In genomic region chr20:17613328-17614175, GRCh38 we compare ENCODE assay signal across 9 cellular contexts. TPM values are rescaled to one million over a fixed set of nuclear protein-coding genes. Genes with fewer than 3 reads are reported as not detected.
DNase-seq lines count a peak whose midpoint lies in the region; ATAC-seq and TF ChIP-seq lines count a peak whose summit lies in the region.
"Had no signal": no experiment of that assay in that cellular context is flagged by ENCODE, and none has a peak within 500 bp of the region (broad histone marks: within the 10 kb centered on the region; RNA-seq: fewer than 3 reads in every experiment).

No MANE protein-coding gene starts in this region.

- H3K36me3 ChIP-seq in PC-3 (ENCODE audit: low read depth, low read length) (peaks cover 36% of the 10 kb centered on the region), esophagus (ENCODE audit: control insufficient read depth in 2 of 2, insufficient read depth in 2 of 2, low read length in 1 of 2) (peaks cover 7 to 42% of the 10 kb centered on the region in 2 donors)

- peak overlapping the region in 2 of 3 experiments; percentile 5 for H3K4me3 Mint-ChIP-seq in nephron

- ATAC-seq in PC-3 = no peak

- DNase-seq in AG04450 (ENCODE audit: low read depth, low spot score) (no peak), PC-3 (no peak), NCI-H2081 treated with DMSO at 0.1 percent for 48 hours (lab: John Stamatoyannopoulos, UW) (no peak), DMS53 (lab: John Stamatoyannopoulos, UW) (no peak), germinal center (ENCODE audit: low spot score) (no peak), DMS79 treated with DMSO at 0.1 percent for 48 hours (lab: John Stamatoyannopoulos, UW) (no peak)
- DNase-seq: amygdala had no signal

- peak overlapping the region; percentile 47 for H3K27ac ChIP-seq in AG04450 (ENCODE audit: low read depth, low read length)
- no peak overlapping the region for H3K27ac ChIP-seq in PC-3 (ENCODE audit: low read length)
- H3K27ac ChIP-seq in esophagus (ENCODE audit: low read depth in 2 of 2, low read length in 1 of 2) = peak overlapping the region; percentile 31 to 38

- H2AFZ ChIP-seq in PC-3 (ENCODE audit: low read length) = no peak overlapping the region

- no peaks in the 10 kb centered on the region for H3K27me3 ChIP-seq in AG04450 (ENCODE audit: control insufficient read depth, insufficient read depth, low read length)
- no peaks in the 10 kb centered on the region for H3K27me3 ChIP-seq in PC-3 (ENCODE audit: low read length)
- H3K27me3 ChIP-seq in esophagus (ENCODE audit: control insufficient read depth in 1 of 2, insufficient read depth in 2 of 2, low read length in 2 of 2) = no peaks in the 10 kb centered on the region

- peak overlapping the region; percentile 79 to 94 (median 88) for H3K27ac Mint-ChIP-seq in nephron

- no peaks in the 10 kb centered on the region for H3K27me3 Mint-ChIP-seq in nephron (ENCODE audit: low read depth)

- WGBS in esophagus, 2 donors = 71 to 79% methylated on average over 40 of the region's 40 CpGs

- CTCF ChIA-PET in AG04450 (lab: Charles Lee) (interaction anchor here (0.6 kb wide), 1 partner anchor 109 kb away, joined by 5 read pairs; no protein-coding TSS in a partner anchor), PC-3 (lab: Charles Lee) (no interaction called here)

- H3K9me2 ChIP-seq in PC-3 (replicated peaks; ENCODE audit: low read length) = no peaks in the 10 kb centered on the region

- H3K36me3 Mint-ChIP-seq in nephron (ENCODE audit: low read depth) = peaks cover 13% of the 10 kb centered on the region

- no peaks in the 10 kb centered on the region for H3K79me2 ChIP-seq in PC-3 (ENCODE audit: low read length)

- H3K4me1 ChIP-seq in PC-3 (ENCODE audit: insufficient read depth, low read length) (no peaks in the 10 kb centered on the region), esophagus (ENCODE audit: control insufficient read depth in 2 of 2, insufficient read depth in 2 of 2, low read length in 1 of 2) (peaks cover 20 to 34% of the 10 kb centered on the region in 2 donors)

- TF ChIP-seq CTCF in AG04450 (IDR thresholded peaks at IDR 0.05; ENCODE audit: low read depth, low read length) = no peak
- TF ChIP-seq CTCF in PC-3 (conservative IDR thresholded peaks at IDR 0.05; ENCODE audit: low read depth, low read length) = no peak
- no peak for TF ChIP-seq CTCF in nephron (IDR thresholded peaks at IDR 0.05; ENCODE audit: unreplicated experiment in 3 of 3)

- no peaks in the 10 kb centered on the region for H4K20me1 ChIP-seq in PC-3 (ENCODE audit: low read length)

- peaks cover 14% of the 10 kb centered on the region for H3K4me1 Mint-ChIP-seq in nephron

- intact Hi-C loops in PC-3 (cut with micrococcal nuclease) = no loop called here

- H3K4me3 ChIP-seq in AG04450 (ENCODE audit: low read depth, low read length) = no peak overlapping the region
- H3K4me3 ChIP-seq in PC-3 (ENCODE audit: low read length) = no peak overlapping the region
- no peak overlapping the region for H3K4me3 ChIP-seq in esophagus (ENCODE audit: low read depth in 1 of 2, low read length in 2 of 2)

- BruUV-seq in PC-3 (replicated peaks; lab: Mats Ljungman, UMichigan) = TSS peak; percentile 82

- H3K9me3 Mint-ChIP-seq in nephron = no peaks in the 10 kb centered on the region

- POLR2A ChIA-PET in AG04450 (lab: Yijun Ruan, JAX) (interaction anchor here (0.6 kb wide), 1 partner anchor 30 kb away, joined by 3 read pairs; no protein-coding TSS in a partner anchor), PC-3 (lab: Charles Lee; ENCODE audit: unreplicated experiment) (no interaction called here)

- H3F3A ChIP-seq in PC-3 (ENCODE audit: low read length, unreplicated experiment) = no peaks in the 10 kb centered on the region

- no peak overlapping the region for H3K4me2 ChIP-seq in PC-3 (ENCODE audit: low read length)

- H3K9me3 ChIP-seq in AG04450 (ENCODE audit: control insufficient read depth, insufficient read depth, low read length) (no peaks in the 10 kb centered on the region; the same call in 1 of the 2 replicates), PC-3 (ENCODE audit: low read length) (no peaks in the 10 kb centered on the region), esophagus (ENCODE audit: control insufficient read depth in 2 of 2, insufficient read depth in 1 of 2, low read depth in 1 of 2, low read length in 1 of 2) (no peaks in the 10 kb centered on the region)

- no peak overlapping the region for H3K9ac ChIP-seq in PC-3 (ENCODE audit: low read length)

RNA-seq across cellular contexts. Expression of gene DSTN, which starts 43.7 kb away (rescaled TPM):
- polyA plus RNA-seq in AG04450 (2011; rRNA removed) (318 and 414 TPM in 2 replicates), esophagus (100 to 1,000 TPM; 301 to 455 TPM)
- polyA minus RNA-seq in AG04450 (2011; rRNA and poly(A)+ RNA removed) = 27.3 and 48.9 TPM in 2 replicates
- total RNA-seq in PC-3 (2014; rRNA removed) = 177 and 182 TPM in 2 replicates
